10 cellular contexts compared by ENCODE assay signal in the genomic region with DNA sequence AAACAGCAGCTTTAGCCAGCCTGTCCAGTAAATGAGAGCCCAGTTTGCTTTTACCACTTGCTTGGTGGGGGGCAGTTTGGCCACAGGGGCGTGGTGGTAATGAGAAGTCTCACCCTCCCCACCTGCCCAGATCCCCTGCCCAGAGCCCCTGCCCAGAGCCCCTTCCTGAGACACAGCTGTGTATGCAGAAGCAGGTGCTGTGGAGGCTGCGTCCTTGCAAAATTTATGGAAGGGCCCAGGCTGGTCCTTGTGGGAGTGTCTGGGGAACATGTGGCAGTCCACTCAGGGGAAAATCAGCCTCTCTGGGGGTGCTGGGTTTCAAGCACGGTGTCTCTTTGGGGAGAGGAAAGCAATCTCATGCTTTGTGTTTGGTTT.
"Had no signal": no experiment of that assay in that cellular context is flagged by ENCODE, and none has a peak within 500 bp of the region (broad histone marks: within the 10 kb centered on the region; RNA-seq: fewer than 3 reads in every experiment).

No MANE protein-coding gene starts in this region.

- H3K4me3 ChIP-seq: neural progenitor cell, tibial nerve, vagina had no signal

- H3K27ac ChIP-seq: neural progenitor cell, parathyroid adenoma, tibial nerve, vagina had no signal

- H3K4me1 ChIP-seq: neural progenitor cell, parathyroid adenoma, vagina had no signal

- H3K27me3 Mint-ChIP-seq: activated CD4-positive, alpha-beta T cell treated with anti-CD3 and anti-CD28 coated beads, Interleukin-2, amount 10 ng/mL, durations not matched to agents 7 days and 5 days; activated naive CD8-positive, alpha-beta T cell; brain; central memory CD8-positive, alpha-beta T cell had no signal

- H3K9me3 Mint-ChIP-seq: activated CD4-positive, alpha-beta T cell treated with anti-CD3 and anti-CD28 coated beads, Interleukin-2, amount 10 ng/mL, durations not matched to agents 7 days and 5 days; brain; central memory CD8-positive, alpha-beta T cell; neural progenitor cell; stimulated activated effector memory CD8-positive, alpha-beta T cell treated with anti-CD3 and anti-CD28 coated beads, Interleukin-12 subunit alpha, Interleukin-12 subunit beta, amount 100 ng/mL, for 72 hours; WTC11 had no signal

- H3K4me1 Mint-ChIP-seq: central memory CD8-positive, alpha-beta T cell had no signal

- H3K4me3 Mint-ChIP-seq: activated CD4-positive, alpha-beta T cell treated with anti-CD3 and anti-CD28 coated beads, Interleukin-2, amount 10 ng/mL, durations not matched to agents 7 days and 5 days; activated naive CD8-positive, alpha-beta T cell; brain; central memory CD8-positive, alpha-beta T cell; neural progenitor cell; stimulated activated effector memory CD8-positive, alpha-beta T cell treated with anti-CD3 and anti-CD28 coated beads, Interleukin-12 subunit alpha, Interleukin-12 subunit beta, amount 100 ng/mL, for 72 hours; WTC11 had no signal

- H3K36me3 ChIP-seq: neural progenitor cell had no signal

- H3K27ac Mint-ChIP-seq: activated CD4-positive, alpha-beta T cell treated with anti-CD3 and anti-CD28 coated beads, Interleukin-2, amount 10 ng/mL, durations not matched to agents 7 days and 5 days; activated naive CD8-positive, alpha-beta T cell; neural progenitor cell; stimulated activated effector memory CD8-positive, alpha-beta T cell treated with anti-CD3 and anti-CD28 coated beads, Interleukin-12 subunit alpha, Interleukin-12 subunit beta, amount 100 ng/mL, for 72 hours; WTC11 had no signal

- H3K4me2 ChIP-seq: neural progenitor cell had no signal

- H2AFZ ChIP-seq: neural progenitor cell had no signal

- H3K79me2 ChIP-seq: parathyroid adenoma had no signal

- H3K27me3 ChIP-seq: neural progenitor cell, tibial nerve, vagina had no signal
